ENCODE assay signal across 8 cellular contexts in the genomic region with DNA sequence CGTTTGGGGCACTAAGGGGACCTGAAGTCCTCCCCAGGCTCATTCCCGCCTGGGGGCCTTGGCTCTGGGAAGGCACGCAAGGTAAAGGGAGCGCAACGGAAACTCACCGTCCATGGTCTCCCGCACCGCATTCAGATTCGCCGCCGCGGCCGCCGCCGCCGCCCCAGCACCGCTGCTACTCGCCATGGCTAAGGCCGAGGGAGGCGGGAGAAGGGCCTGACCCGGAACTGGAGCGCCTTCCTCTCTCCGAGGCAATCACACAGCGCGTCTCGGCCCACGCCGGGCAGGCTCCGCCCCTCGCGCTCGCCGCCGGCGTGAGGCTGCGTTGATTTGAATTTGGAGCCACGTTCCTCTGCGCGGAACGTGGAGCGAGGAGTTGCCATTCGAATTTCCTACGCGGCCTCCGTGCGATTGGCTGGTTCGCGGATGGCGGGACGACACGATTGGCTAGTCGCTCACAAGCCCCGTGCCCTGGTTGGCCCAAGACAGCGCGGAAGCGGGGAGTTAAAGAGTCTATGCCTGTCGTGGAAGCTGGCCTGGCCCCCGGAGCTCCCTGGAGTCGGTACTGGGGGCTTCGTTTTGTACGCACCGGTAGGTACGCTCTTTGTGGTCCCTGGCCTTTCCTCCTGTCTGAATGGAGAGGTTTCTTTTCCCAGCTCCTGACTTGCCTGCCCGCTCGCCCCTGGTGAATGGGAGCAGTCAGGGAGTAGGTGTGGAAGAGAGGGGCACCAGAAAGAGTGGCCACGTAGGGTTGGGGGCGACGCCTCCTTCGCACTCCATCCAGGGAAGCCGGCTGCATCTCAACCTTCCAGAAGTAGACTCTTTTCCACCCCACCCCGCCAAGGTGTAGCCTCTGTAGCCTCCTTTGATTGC. TPM values are rescaled to one million over a fixed set of nuclear protein-coding genes. Genes with fewer than 3 reads are reported as not detected.
DNase-seq lines count a peak whose midpoint lies in the region; ATAC-seq, FAIRE-seq and TF ChIP-seq lines count a peak whose summit lies in the region.

TSS of gene BORA (plus strand) at position 507 of the 873 bp plus-strand sequence. CDS start 1,018 bp downstream, outside the sequence.
TSS of gene MZT1 (minus strand) at position 213 of the 873 bp plus-strand sequence. CDS start at position 186, 27 bp downstream.

- CTCF ChIA-PET in Caco-2 (lab: Charles Lee): no interaction called here
- CTCF ChIA-PET in activated CD8-positive, alpha-beta memory T cell treated with anti-CD3 and anti-CD28 coated beads for 36 hours (lab: Charles Lee): no interaction called here

- peaks cover 6% of the 10 kb centered on the region for H3K4me1 Mint-ChIP-seq in Caco-2 (ENCODE audit: low read depth, unreplicated experiment)

- DNase-seq in Caco-2 (peak; percentile 97 to 98), HTR-8/SVneo (ENCODE audit: insufficient read length, low spot score) (peak; percentile 83), NOMO-1 treated with DMSO at 0.1 percent for 48 hours (lab: John Stamatoyannopoulos, UW; ENCODE audit: unreplicated experiment) (peak; percentile 97), lung microvascular endothelial cell (ENCODE audit: low read depth in 2 of 2) (peak; percentile 98 to 99)
- DNase-seq in effector memory CD4-positive, alpha-beta T cell: peak; percentile 89 to 93 (median 92)
- DNase-seq in stimulated activated CD4-positive, alpha-beta T cell treated with anti-CD3 and anti-CD28 coated beads, TNF-alpha, amount 100 ng/mL, for 4 hours (ENCODE audit: low read depth in 3 of 3): peak; percentile 84 to 91 (median 90)

- peak within 1 kb of the TSS; percentile 100 for H3K4me3 ChIP-seq in Caco-2 (ENCODE audit: low read depth, low read length)
- peak within 1 kb of the TSS; percentile 83 for H3K4me3 ChIP-seq in effector memory CD4-positive, alpha-beta T cell (ENCODE audit: insufficient read depth, low read depth, low read length, poor library complexity, severe bottlenecking)

- H3K36me3 ChIP-seq in Caco-2 (ENCODE audit: control insufficient read depth, insufficient read depth, low read length): no peaks in the 10 kb centered on the region; the same call in 1 of the 2 replicates
- peaks cover 3% of the 10 kb centered on the region for H3K36me3 ChIP-seq in effector memory CD4-positive, alpha-beta T cell (ENCODE audit: control insufficient read depth, insufficient read depth, low read length)

- peaks cover 30% of the 10 kb centered on the region for H3K36me3 Mint-ChIP-seq in Caco-2 (ENCODE audit: insufficient read depth, unreplicated experiment)

- intact Hi-C loops in Caco-2 (cut with micrococcal nuclease; ENCODE audit: unreplicated experiment): loop anchor here (1.0 kb wide), 1 partner anchor 55 kb away; the partner anchor contains the start of gene PIBF1

- no peaks in the 10 kb centered on the region for H3K9me3 ChIP-seq in Caco-2
- no peaks in the 10 kb centered on the region for H3K9me3 ChIP-seq in effector memory CD4-positive, alpha-beta T cell (ENCODE audit: control insufficient read depth, low read length)

- peak; percentile 93 for FAIRE-seq in HTR-8/SVneo (lab: Jason Lieb, UNC)

- H3K9me3 Mint-ChIP-seq in Caco-2 (ENCODE audit: unreplicated experiment): no peaks in the 10 kb centered on the region

- no TSS peak for BruUV-seq in Caco-2 (replicated peaks; lab: Mats Ljungman, UMichigan)

- peak within 1 kb of the TSS; percentile 93 for H3K27ac Mint-ChIP-seq in Caco-2 (ENCODE audit: unreplicated experiment)

- POLR2A ChIA-PET in Caco-2 (lab: Charles Lee): interaction anchor here (0.6 to 0.8 kb wide), 3 partner anchors 13 to 1177 kb away, joined by 3 read pairs; partner anchors contain the start of gene KLF5
- POLR2A ChIA-PET in activated CD8-positive, alpha-beta memory T cell treated with anti-CD3 and anti-CD28 coated beads for 36 hours (lab: Charles Lee): no interaction called here

- peak; percentile 96 for ATAC-seq in GM21381 (IDR thresholded peaks at IDR 0.05; ENCODE audit: unreplicated experiment)

- peak within 1 kb of the TSS; percentile 92 for H3K4me3 Mint-ChIP-seq in Caco-2 (ENCODE audit: unreplicated experiment)

- H3K27me3 Mint-ChIP-seq in Caco-2 (ENCODE audit: insufficient read depth, unreplicated experiment): no peaks in the 10 kb centered on the region

- TF ChIP-seq CTCF in Caco-2 (IDR thresholded peaks at IDR 0.05; ENCODE audit: insufficient read depth in 1 of 2, low read depth in 1 of 2, low read length in 1 of 2, severe bottlenecking in 1 of 2, unreplicated experiment in 1 of 2): no peak

- H3K27ac ChIP-seq in effector memory CD4-positive, alpha-beta T cell (ENCODE audit: insufficient read depth, low read length, poor library complexity, severe bottlenecking): peak within 1 kb of the TSS; percentile 68

- peaks cover 7% of the 10 kb centered on the region; the same call in 1 of the 2 replicates for H3K4me1 ChIP-seq in Caco-2
- H3K4me1 ChIP-seq in effector memory CD4-positive, alpha-beta T cell (ENCODE audit: control insufficient read depth, insufficient read depth, low read length, poor library complexity, severe bottlenecking): peaks cover 9% of the 10 kb centered on the region

- H3K27me3 ChIP-seq in Caco-2 (replicated peaks; ENCODE audit: control insufficient read depth, insufficient read depth, low read length): no peaks in the 10 kb centered on the region
- no peaks in the 10 kb centered on the region for H3K27me3 ChIP-seq in effector memory CD4-positive, alpha-beta T cell (replicated peaks; ENCODE audit: control insufficient read depth, insufficient read depth, low read length, poor library complexity, severe bottlenecking)

RNA-seq across cellular contexts. Expression of gene BORA, which starts in this region (rescaled TPM):
- 25.8 and 27.5 TPM in 2 replicates for total RNA-seq in Caco-2 (2022)
- 10 to 100 TPM; 12.1 to 12.8 TPM for total RNA-seq in activated CD8-positive, alpha-beta memory T cell treated with anti-CD3 and anti-CD28 coated beads for 36 hours
- total RNA-seq in lung microvascular endothelial cell: 2.8 and 3.7 TPM in 2 replicates

RNA-seq across cellular contexts. Expression of gene MZT1, which starts in this region (rescaled TPM):
- 20.1 and 22.9 TPM in 2 replicates for total RNA-seq in Caco-2 (2022)
- total RNA-seq in activated CD8-positive, alpha-beta memory T cell treated with anti-CD3 and anti-CD28 coated beads for 36 hours: 10 to 100 TPM; 30.5 to 30.8 TPM
- total RNA-seq in lung microvascular endothelial cell: 9.9 and 11.6 TPM in 2 replicates

Comparison
In these comparisons a context has a peak if more than half of its experiments do, and no peak if none do; other contexts are left out.
1. Peak in every context shown above with its lines: DNase-seq, ATAC-seq, H3K4me3 ChIP-seq and H3K27ac ChIP-seq.